In genomic region chr19:634975-635652, GRCh38 we compare ENCODE assay signal across 18 cellular contexts. TPM values are rescaled to one million over a fixed set of nuclear protein-coding genes. Genes with fewer than 3 reads are reported as not detected.
DNase-seq lines count a peak whose midpoint lies in the region; ATAC-seq and TF ChIP-seq lines count a peak whose summit lies in the region.
"Had no signal": no experiment of that assay in that cellular context is flagged by ENCODE, and none has a peak within 500 bp of the region (broad histone marks: within the 10 kb centered on the region; RNA-seq: fewer than 3 reads in every experiment).

No MANE protein-coding gene starts in this region.

- peaks cover 28% of the 10 kb centered on the region for H3K4me1 Mint-ChIP-seq in activated naive CD4-positive, alpha-beta T cell treated with anti-CD3 and anti-CD28 coated beads, Interleukin-2, amount 50 U/mL, for 24 hours
- H3K4me1 Mint-ChIP-seq in stimulated activated naive B cell treated with anti-CD40 and anti-IgM and Interleukin-4, amounts not matched to agents 10 μg/mL and 1 μg/mL and 100 μg/mL, for 72 hours, result peaks cover 34 to 48% of the 10 kb centered on the region in 2 donors
- H3K4me1 Mint-ChIP-seq in immature natural killer cell, result peaks cover 20 to 36% of the 10 kb centered on the region in 2 donors

- H2BK15ac ChIP-seq in mesenchymal stem cell (ENCODE audit: low read depth, poor library complexity, severe bottlenecking), result peak overlapping the region; percentile 2

- H3K4me3 Mint-ChIP-seq in activated naive CD4-positive, alpha-beta T cell treated with anti-CD3 and anti-CD28 coated beads, Interleukin-2, amount 50 U/mL, for 24 hours, result no peak overlapping the region
- no peak overlapping the region for H3K4me3 Mint-ChIP-seq in stimulated activated naive B cell treated with anti-CD40 and anti-IgM and Interleukin-4, amounts not matched to agents 10 μg/mL and 1 μg/mL and 100 μg/mL, for 72 hours
- no peak overlapping the region for H3K4me3 Mint-ChIP-seq in immature natural killer cell

- H3K14ac ChIP-seq in mesenchymal stem cell (ENCODE audit: low read length in 2 of 2), result no peak overlapping the region

- H3K4me3 ChIP-seq in PC-9, result no peak overlapping the region
- H3K4me3 ChIP-seq in mesenchymal stem cell (ENCODE audit: insufficient read depth in 1 of 2, low read depth in 1 of 2, low read length in 2 of 2), result no peak overlapping the region

- H3K9ac ChIP-seq in mesenchymal stem cell (ENCODE audit: low read length), result no peak overlapping the region

- TF ChIP-seq CTCF in PC-9 (conservative IDR thresholded peaks at IDR 0.05), result no peak

- H3K36me3 Mint-ChIP-seq in activated naive CD4-positive, alpha-beta T cell treated with anti-CD3 and anti-CD28 coated beads, Interleukin-2, amount 50 U/mL, for 24 hours, result no peaks in the 10 kb centered on the region
- H3K36me3 Mint-ChIP-seq in activated naive CD4-positive, alpha-beta T cell treated with anti-CD3 and anti-CD28 coated beads, Interleukin-2, amount 50 U/mL, for 72 hours, result peaks cover 0 to 7% of the 10 kb centered on the region in 2 donors
- H3K36me3 Mint-ChIP-seq in stimulated activated naive B cell treated with anti-CD40 and anti-IgM and Interleukin-4, amounts not matched to agents 10 μg/mL and 1 μg/mL and 100 μg/mL, for 72 hours, result peaks cover 12 to 13% of the 10 kb centered on the region in 2 donors
- H3K36me3 Mint-ChIP-seq in immature natural killer cell, result no peaks in the 10 kb centered on the region
- H3K36me3 Mint-ChIP-seq: CD4-positive, CD25-positive, alpha-beta regulatory T cell had no signal

- H2BK120ac ChIP-seq in mesenchymal stem cell (ENCODE audit: low read depth, low read length), result no peak overlapping the region

- H3K27ac ChIP-seq in PC-9 (no peak overlapping the region), mesenchymal stem cell (ENCODE audit: low read length, poor library complexity, severe bottlenecking) (no peak overlapping the region)

- CTCF ChIA-PET in PC-9 (lab: Charles Lee), result no interaction called here

- H3K79me1 ChIP-seq in mesenchymal stem cell (replicated peaks; ENCODE audit: low read length, poor library complexity, severe bottlenecking), result peaks cover 14% of the 10 kb centered on the region

- intact Hi-C loops in PC-9 (cut with micrococcal nuclease; ENCODE audit: unreplicated experiment), result no loop called here

- peaks cover 34% of the 10 kb centered on the region for H3K79me2 ChIP-seq in PC-9 (ENCODE audit: low read depth)

- no peaks in the 10 kb centered on the region for H3K9me3 ChIP-seq in PC-9 (ENCODE audit: insufficient read depth, low read depth)
- no peaks in the 10 kb centered on the region for H3K9me3 ChIP-seq in mesenchymal stem cell (ENCODE audit: control insufficient read depth, low read length)

- H4K8ac ChIP-seq in mesenchymal stem cell (ENCODE audit: low read length), result no peak overlapping the region

- no peak for DNase-seq in activated naive CD4-positive, alpha-beta T cell treated with anti-CD3 and anti-CD28 coated beads, Interleukin-2, amount 50 U/mL, for 72 hours (ENCODE audit: low spot score in 2 of 2)
- DNase-seq in PC-9 (peak in 1 of 2 experiments; percentile 27), mesenchymal stem cell (no peak), NCI-H2029 treated with DMSO at 0.1 percent for 48 hours (lab: John Stamatoyannopoulos, UW) (no peak), immature natural killer cell (no peak), foreskin melanocyte (no peak)
- no peak for DNase-seq in stimulated activated naive B cell treated with anti-CD40 and anti-IgM and Interleukin-4, amounts not matched to agents 10 μg/mL and 1 μg/mL and 100 μg/mL, for 72 hours
- DNase-seq: CD4-positive, CD25-positive, alpha-beta regulatory T cell; DMS53; GM23248; KG1; NCI-H1092; NCI-H1694; SIG-M5 had no signal

- H4K20me1 ChIP-seq in PC-9 (ENCODE audit: insufficient read depth), result peaks cover 7% of the 10 kb centered on the region

- H3K4me1 ChIP-seq in PC-9 (replicated peaks; ENCODE audit: insufficient read depth) (peaks cover 18% of the 10 kb centered on the region), mesenchymal stem cell (ENCODE audit: control insufficient read depth, insufficient read depth, low read depth, low read length) (peaks cover 33% of the 10 kb centered on the region)

- H3K4ac ChIP-seq in mesenchymal stem cell (ENCODE audit: low read depth in 1 of 2, low read length in 2 of 2), result peak overlapping the region in 1 of 2 experiments; percentile 16

- H3K27me3 Mint-ChIP-seq in activated naive CD4-positive, alpha-beta T cell treated with anti-CD3 and anti-CD28 coated beads, Interleukin-2, amount 50 U/mL, for 24 hours, result no peaks in the 10 kb centered on the region
- no peaks in the 10 kb centered on the region for H3K27me3 Mint-ChIP-seq in stimulated activated naive B cell treated with anti-CD40 and anti-IgM and Interleukin-4, amounts not matched to agents 10 μg/mL and 1 μg/mL and 100 μg/mL, for 72 hours
- H3K27me3 Mint-ChIP-seq in immature natural killer cell (ENCODE audit: low read depth in 3 of 3), result peaks cover 14 to 19% (median 17%) of the 10 kb centered on the region in 3 donors

- no peak overlapping the region for H2BK5ac ChIP-seq in mesenchymal stem cell (ENCODE audit: low read depth, low read length, poor library complexity, severe bottlenecking)

- no peak overlapping the region for H2AK5ac ChIP-seq in mesenchymal stem cell (ENCODE audit: low read length, severe bottlenecking)

- H4K91ac ChIP-seq in mesenchymal stem cell (ENCODE audit: low read length), result no peak overlapping the region

- H2AFZ ChIP-seq in PC-9, result no peak overlapping the region
- no peak overlapping the region for H2AFZ ChIP-seq in mesenchymal stem cell (ENCODE audit: low read depth, low read length)

- ATAC-seq in activated naive CD4-positive, alpha-beta T cell treated with anti-CD3 and anti-CD28 coated beads, Interleukin-2, amount 50 U/mL, for 72 hours, result no peak
- ATAC-seq in stimulated activated naive B cell treated with anti-CD40 and anti-IgM and Interleukin-4, amounts not matched to agents 10 μg/mL and 1 μg/mL and 100 μg/mL, for 72 hours (replicated peaks), result no peak
- ATAC-seq: GM12878 had no signal

- peaks cover 8% of the 10 kb centered on the region; the same call in 1 of the 2 replicates for H3F3A ChIP-seq in PC-9 (ENCODE audit: insufficient read depth, low read depth)

- no peaks in the 10 kb centered on the region for H3K27me3 ChIP-seq in PC-9 (ENCODE audit: insufficient read depth, low read depth)
- peaks cover 0 to 8% of the 10 kb centered on the region in 2 experiments for H3K27me3 ChIP-seq in mesenchymal stem cell (ENCODE audit: control insufficient read depth in 1 of 2, insufficient read depth in 1 of 2, low read length in 2 of 2)

- no peak overlapping the region for H2BK12ac ChIP-seq in mesenchymal stem cell (ENCODE audit: low read length in 2 of 2)

- H3K9me3 Mint-ChIP-seq in activated naive CD4-positive, alpha-beta T cell treated with anti-CD3 and anti-CD28 coated beads, Interleukin-2, amount 50 U/mL, for 24 hours, result no peaks in the 10 kb centered on the region
- H3K9me3 Mint-ChIP-seq in activated naive CD4-positive, alpha-beta T cell treated with anti-CD3 and anti-CD28 coated beads, Interleukin-2, amount 50 U/mL, for 72 hours, result no peaks in the 10 kb centered on the region
- H3K9me3 Mint-ChIP-seq in stimulated activated naive B cell treated with anti-CD40 and anti-IgM and Interleukin-4, amounts not matched to agents 10 μg/mL and 1 μg/mL and 100 μg/mL, for 72 hours, result no peaks in the 10 kb centered on the region
- no peaks in the 10 kb centered on the region for H3K9me3 Mint-ChIP-seq in immature natural killer cell

- 90% methylated on average over 16 of the region's 16 CpGs for WGBS in mesenchymal stem cell

- no peaks in the 10 kb centered on the region for H3K36me3 ChIP-seq in PC-9 (ENCODE audit: low read depth)
- peaks cover 8 to 11% of the 10 kb centered on the region in 2 experiments for H3K36me3 ChIP-seq in mesenchymal stem cell (ENCODE audit: control insufficient read depth in 1 of 2, insufficient read depth in 2 of 2, low read depth in 1 of 2, low read length in 2 of 2)

- no peak overlapping the region for H3K18ac ChIP-seq in mesenchymal stem cell (ENCODE audit: low read depth in 1 of 2, low read length in 2 of 2)

- H3K23ac ChIP-seq in mesenchymal stem cell (ENCODE audit: low read length in 2 of 2), result no peak overlapping the region

- no TSS peak for BruUV-seq in PC-9 (replicated peaks; lab: Mats Ljungman, UMichigan)

- POLR2A ChIA-PET in PC-9 (lab: Charles Lee; ENCODE audit: unreplicated experiment), result no interaction called here

- H3K4me2 ChIP-seq in PC-9, result peak overlapping the region; percentile 97; the same call in 1 of the 2 replicates
- no peak overlapping the region for H3K4me2 ChIP-seq in mesenchymal stem cell (ENCODE audit: low read length, poor library complexity, severe bottlenecking)

- peak overlapping the region; percentile 17 for H3K27ac Mint-ChIP-seq in activated naive CD4-positive, alpha-beta T cell treated with anti-CD3 and anti-CD28 coated beads, Interleukin-2, amount 50 U/mL, for 24 hours
- H3K27ac Mint-ChIP-seq in activated naive CD4-positive, alpha-beta T cell treated with anti-CD3 and anti-CD28 coated beads, Interleukin-2, amount 50 U/mL, for 72 hours, result no peak overlapping the region
- H3K27ac Mint-ChIP-seq in stimulated activated naive B cell treated with anti-CD40 and anti-IgM and Interleukin-4, amounts not matched to agents 10 μg/mL and 1 μg/mL and 100 μg/mL, for 72 hours, result peak overlapping the region; percentile 56
- H3K27ac Mint-ChIP-seq in immature natural killer cell, result no peak overlapping the region
- H3K27ac Mint-ChIP-seq: CD4-positive, CD25-positive, alpha-beta regulatory T cell had no signal

- H3K9me2 ChIP-seq in PC-9 (ENCODE audit: insufficient read depth), result no peaks in the 10 kb centered on the region

RNA-seq across cellular contexts. Expression of gene POLRMT, which starts 1.8 kb away (rescaled TPM):
- 10 to 100 TPM; 47.0 to 57.7 TPM for total RNA-seq in activated naive CD4-positive, alpha-beta T cell treated with anti-CD3 and anti-CD28 coated beads, Interleukin-2, amount 50 U/mL, for 72 hours
- total RNA-seq in PC-9 (2021), result 46.4 and 57.1 TPM in 2 replicates
- 24.9 TPM for polyA plus RNA-seq in mesenchymal stem cell (2013, experiment 1 of 2)
- 23.7 TPM for polyA plus RNA-seq in mesenchymal stem cell (2013, experiment 2 of 2)
- polyA plus RNA-seq in immature natural killer cell, result 10 to 100 TPM; 26.6 to 38.1 (median 37.5) TPM

RNA-seq across cellular contexts. Expression of gene FGF22, which starts 4.6 kb away (rescaled TPM):
- total RNA-seq in activated naive CD4-positive, alpha-beta T cell treated with anti-CD3 and anti-CD28 coated beads, Interleukin-2, amount 50 U/mL, for 72 hours, result not detected
- total RNA-seq in PC-9 (2021), result 0.35 TPM in 1 of 2 replicates, not detected in the other
- 0.04 TPM for polyA plus RNA-seq in mesenchymal stem cell (2013, experiment 1 of 2)
- 0.07 TPM for polyA plus RNA-seq in mesenchymal stem cell (2013, experiment 2 of 2)
- under 1 TPM in 1 of 3 donors, not detected in 2; 0.54 TPM for polyA plus RNA-seq in immature natural killer cell
- total RNA-seq: GM12878, HT1080, M059J had no signal
- polyA plus RNA-seq: GM23248 had no signal

RNA-seq across cellular contexts. Expression of gene RNF126, which starts 27.9 kb away (rescaled TPM):
- total RNA-seq in activated naive CD4-positive, alpha-beta T cell treated with anti-CD3 and anti-CD28 coated beads, Interleukin-2, amount 50 U/mL, for 72 hours, result 10 to 100 TPM; 69.6 to 98.7 TPM
- 54.4 and 63.7 TPM in 2 replicates for total RNA-seq in PC-9 (2021)
- 41.9 TPM for polyA plus RNA-seq in mesenchymal stem cell (2013, experiment 1 of 2)
- polyA plus RNA-seq in mesenchymal stem cell (2013, experiment 2 of 2), result 43.6 TPM
- polyA plus RNA-seq in immature natural killer cell, result 100 to 1,000 TPM in 1 of 3 donors, 10 to 100 TPM in 2; 78.7 to 119 (median 94.4) TPM

RNA-seq across cellular contexts. Expression of gene FSTL3, which starts 41.1 kb away (rescaled TPM):
- 10 to 100 TPM in 1 of 2 donors, 1 to 10 TPM in 1; 4.1 to 10.1 TPM for total RNA-seq in activated naive CD4-positive, alpha-beta T cell treated with anti-CD3 and anti-CD28 coated beads, Interleukin-2, amount 50 U/mL, for 72 hours
- total RNA-seq in PC-9 (2021), result 40.9 and 85.1 TPM in 2 replicates
- polyA plus RNA-seq in mesenchymal stem cell (2013, experiment 1 of 2), result 33.8 TPM
- polyA plus RNA-seq in mesenchymal stem cell (2013, experiment 2 of 2), result 36.5 TPM
- 1 to 10 TPM in 2 of 3 donors, not detected in 1; 1.4 to 2.6 TPM for polyA plus RNA-seq in immature natural killer cell

RNA-seq across cellular contexts. Expression of gene HCN2, which starts 45.4 kb away (rescaled TPM):
- total RNA-seq in activated naive CD4-positive, alpha-beta T cell treated with anti-CD3 and anti-CD28 coated beads, Interleukin-2, amount 50 U/mL, for 72 hours, result under 1 TPM; 0.41 to 0.58 TPM
- total RNA-seq in PC-9 (2021), result 1.5 and 2.0 TPM in 2 replicates
- polyA plus RNA-seq in mesenchymal stem cell (2013, experiment 1 of 2), result 2.0 TPM
- polyA plus RNA-seq in mesenchymal stem cell (2013, experiment 2 of 2), result 2.1 TPM
- polyA plus RNA-seq in immature natural killer cell, result not detected
- polyA plus RNA-seq: CD4-positive, CD25-positive, alpha-beta regulatory T cell had no signal

Comparison
In these comparisons a context has a peak if more than half of its experiments do, and no peak if none do; other contexts are left out.
1. H3K27ac Mint-ChIP-seq: peak in activated naive CD4-positive, alpha-beta T cell treated with anti-CD3 and anti-CD28 coated beads, Interleukin-2, amount 50 U/mL, for 24 hours (single experiment) and stimulated activated naive B cell treated with anti-CD40 and anti-IgM and Interleukin-4, amounts not matched to agents 10 μg/mL and 1 μg/mL and 100 μg/mL, for 72 hours (single experiment); none in activated naive CD4-positive, alpha-beta T cell treated with anti-CD3 and anti-CD28 coated beads, Interleukin-2, amount 50 U/mL, for 72 hours (0 of 2) and immature natural killer cell (0 of 6).